ENCODE assay signal across 1 cellular context in the genomic region with DNA sequence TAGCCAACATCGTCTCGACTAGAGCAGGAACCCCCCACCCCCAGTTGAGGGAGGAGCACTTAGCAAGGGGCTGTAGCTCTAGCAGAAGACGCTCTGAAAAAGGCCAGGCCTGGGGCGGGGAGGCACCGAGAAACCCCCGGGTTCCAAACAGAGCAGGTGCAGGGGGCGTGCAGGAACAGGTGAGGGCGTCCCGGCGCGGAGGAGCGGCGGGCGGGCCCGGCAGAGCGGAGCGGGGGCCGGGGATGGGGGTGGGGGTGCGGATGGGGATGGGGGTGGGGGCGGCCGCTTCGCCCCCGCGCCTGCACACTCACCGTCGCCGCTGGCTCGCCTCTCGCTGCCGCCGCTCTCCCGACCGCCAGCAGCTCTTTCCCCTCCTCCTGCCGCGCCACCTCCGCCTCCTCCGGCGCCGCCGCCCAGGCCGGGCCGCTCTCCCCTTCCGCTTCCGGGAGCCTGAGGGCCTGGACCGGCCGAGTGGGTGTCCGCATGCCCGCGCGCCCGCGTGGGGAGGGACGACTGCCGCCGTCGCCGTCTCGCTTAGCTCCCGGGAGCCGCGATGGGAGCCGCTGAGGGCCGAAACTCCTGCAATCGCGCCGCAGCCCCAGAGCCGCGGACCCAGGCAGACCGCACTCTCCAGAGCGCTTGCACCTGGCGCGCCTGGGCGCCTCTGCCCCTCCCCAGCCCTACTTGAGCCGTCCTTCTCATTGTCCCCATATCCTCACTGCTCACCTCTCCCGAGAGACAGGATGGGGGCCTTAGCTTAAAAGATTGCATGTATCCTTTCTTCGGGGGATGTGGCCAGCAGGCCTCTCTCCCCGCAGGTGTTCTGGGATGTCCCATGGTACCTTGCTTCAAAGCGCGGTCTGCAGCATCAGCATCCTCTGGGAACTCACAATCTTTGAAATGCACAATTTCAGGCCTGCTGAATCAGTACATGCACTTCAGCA.
TF ChIP-seq lines count a peak whose summit lies in the region.

A gene with protein sequence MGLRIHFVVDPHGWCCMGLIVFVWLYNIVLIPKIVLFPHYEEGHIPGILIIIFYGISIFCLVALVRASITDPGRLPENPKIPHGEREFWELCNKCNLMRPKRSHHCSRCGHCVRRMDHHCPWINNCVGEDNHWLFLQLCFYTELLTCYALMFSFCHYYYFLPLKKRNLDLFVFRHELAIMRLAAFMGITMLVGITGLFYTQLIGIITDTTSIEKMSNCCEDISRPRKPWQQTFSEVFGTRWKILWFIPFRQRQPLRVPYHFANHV (minus strand): TSS at position 515 of the 944 bp plus-strand sequence. CDS start 19,092 bp downstream, outside the sequence.

TF ChIP-seq in HCT116, 20 proteins besides CTCF, POLR2A, EP300 and RAD21 (continued from another document):
- TF ChIP-seq, protein P1, sequence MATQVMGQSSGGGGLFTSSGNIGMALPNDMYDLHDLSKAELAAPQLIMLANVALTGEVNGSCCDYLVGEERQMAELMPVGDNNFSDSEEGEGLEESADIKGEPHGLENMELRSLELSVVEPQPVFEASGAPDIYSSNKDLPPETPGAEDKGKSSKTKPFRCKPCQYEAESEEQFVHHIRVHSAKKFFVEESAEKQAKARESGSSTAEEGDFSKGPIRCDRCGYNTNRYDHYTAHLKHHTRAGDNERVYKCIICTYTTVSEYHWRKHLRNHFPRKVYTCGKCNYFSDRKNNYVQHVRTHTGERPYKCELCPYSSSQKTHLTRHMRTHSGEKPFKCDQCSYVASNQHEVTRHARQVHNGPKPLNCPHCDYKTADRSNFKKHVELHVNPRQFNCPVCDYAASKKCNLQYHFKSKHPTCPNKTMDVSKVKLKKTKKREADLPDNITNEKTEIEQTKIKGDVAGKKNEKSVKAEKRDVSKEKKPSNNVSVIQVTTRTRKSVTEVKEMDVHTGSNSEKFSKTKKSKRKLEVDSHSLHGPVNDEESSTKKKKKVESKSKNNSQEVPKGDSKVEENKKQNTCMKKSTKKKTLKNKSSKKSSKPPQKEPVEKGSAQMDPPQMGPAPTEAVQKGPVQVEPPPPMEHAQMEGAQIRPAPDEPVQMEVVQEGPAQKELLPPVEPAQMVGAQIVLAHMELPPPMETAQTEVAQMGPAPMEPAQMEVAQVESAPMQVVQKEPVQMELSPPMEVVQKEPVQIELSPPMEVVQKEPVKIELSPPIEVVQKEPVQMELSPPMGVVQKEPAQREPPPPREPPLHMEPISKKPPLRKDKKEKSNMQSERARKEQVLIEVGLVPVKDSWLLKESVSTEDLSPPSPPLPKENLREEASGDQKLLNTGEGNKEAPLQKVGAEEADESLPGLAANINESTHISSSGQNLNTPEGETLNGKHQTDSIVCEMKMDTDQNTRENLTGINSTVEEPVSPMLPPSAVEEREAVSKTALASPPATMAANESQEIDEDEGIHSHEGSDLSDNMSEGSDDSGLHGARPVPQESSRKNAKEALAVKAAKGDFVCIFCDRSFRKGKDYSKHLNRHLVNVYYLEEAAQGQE (IDR thresholded peaks at IDR 0.05; ENCODE audit: low read depth) = no peak
- TF ChIP-seq, protein P2, sequence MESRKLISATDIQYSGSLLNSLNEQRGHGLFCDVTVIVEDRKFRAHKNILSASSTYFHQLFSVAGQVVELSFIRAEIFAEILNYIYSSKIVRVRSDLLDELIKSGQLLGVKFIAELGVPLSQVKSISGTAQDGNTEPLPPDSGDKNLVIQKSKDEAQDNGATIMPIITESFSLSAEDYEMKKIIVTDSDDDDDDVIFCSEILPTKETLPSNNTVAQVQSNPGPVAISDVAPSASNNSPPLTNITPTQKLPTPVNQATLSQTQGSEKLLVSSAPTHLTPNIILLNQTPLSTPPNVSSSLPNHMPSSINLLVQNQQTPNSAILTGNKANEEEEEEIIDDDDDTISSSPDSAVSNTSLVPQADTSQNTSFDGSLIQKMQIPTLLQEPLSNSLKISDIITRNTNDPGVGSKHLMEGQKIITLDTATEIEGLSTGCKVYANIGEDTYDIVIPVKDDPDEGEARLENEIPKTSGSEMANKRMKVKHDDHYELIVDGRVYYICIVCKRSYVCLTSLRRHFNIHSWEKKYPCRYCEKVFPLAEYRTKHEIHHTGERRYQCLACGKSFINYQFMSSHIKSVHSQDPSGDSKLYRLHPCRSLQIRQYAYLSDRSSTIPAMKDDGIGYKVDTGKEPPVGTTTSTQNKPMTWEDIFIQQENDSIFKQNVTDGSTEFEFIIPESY (IDR thresholded peaks at IDR 0.05; ENCODE audit: extremely low read depth, insufficient replicate concordance, low read length) = no peak
- TF ChIP-seq ELF1 (IDR thresholded peaks at IDR 0.05; ENCODE audit: borderline replicate concordance, low read depth) = peak; percentile 55
